1 cellular context compared by ENCODE assay signal in the genomic region with DNA sequence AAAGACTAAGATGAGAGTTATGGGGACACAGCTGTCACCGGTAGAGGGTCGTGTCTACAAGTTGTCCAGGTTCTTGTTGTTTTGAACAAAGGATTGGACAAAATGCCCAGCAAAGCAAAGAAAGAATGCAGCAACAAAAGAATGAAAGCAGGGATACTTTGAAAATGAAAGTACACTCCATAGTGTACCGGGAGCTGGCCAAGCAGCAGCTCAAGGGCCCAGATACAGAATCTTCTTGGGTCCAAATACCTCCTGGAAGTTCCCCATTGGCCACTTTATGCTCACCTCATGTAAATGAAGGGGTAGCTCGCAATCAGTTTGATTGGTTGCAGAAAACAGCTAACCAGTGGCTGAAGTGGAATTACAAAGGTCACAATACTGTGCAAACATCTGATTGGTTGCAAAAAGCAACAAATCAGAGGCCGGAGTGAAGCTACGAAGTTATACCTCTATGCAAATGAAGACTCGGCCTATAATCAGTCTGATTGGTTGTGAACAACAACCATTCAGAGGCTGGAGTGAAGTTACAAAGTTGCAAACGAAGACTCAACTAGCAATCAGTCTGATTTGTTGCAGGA.
TF ChIP-seq lines count a peak whose summit lies in the region.

No MANE protein-coding gene starts in this region.

TF ChIP-seq in SK-N-SH, 30 proteins besides CTCF, POLR2A, EP300 and RAD21 (continued from another document):
- TF ChIP-seq, protein P1, sequence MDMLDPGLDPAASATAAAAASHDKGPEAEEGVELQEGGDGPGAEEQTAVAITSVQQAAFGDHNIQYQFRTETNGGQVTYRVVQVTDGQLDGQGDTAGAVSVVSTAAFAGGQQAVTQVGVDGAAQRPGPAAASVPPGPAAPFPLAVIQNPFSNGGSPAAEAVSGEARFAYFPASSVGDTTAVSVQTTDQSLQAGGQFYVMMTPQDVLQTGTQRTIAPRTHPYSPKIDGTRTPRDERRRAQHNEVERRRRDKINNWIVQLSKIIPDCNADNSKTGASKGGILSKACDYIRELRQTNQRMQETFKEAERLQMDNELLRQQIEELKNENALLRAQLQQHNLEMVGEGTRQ (IDR thresholded peaks at IDR 0.05; ENCODE audit: borderline replicate concordance, low read depth, low read length) = no peak
